ENCODE assay signal across 1 cellular context in the genomic region with DNA sequence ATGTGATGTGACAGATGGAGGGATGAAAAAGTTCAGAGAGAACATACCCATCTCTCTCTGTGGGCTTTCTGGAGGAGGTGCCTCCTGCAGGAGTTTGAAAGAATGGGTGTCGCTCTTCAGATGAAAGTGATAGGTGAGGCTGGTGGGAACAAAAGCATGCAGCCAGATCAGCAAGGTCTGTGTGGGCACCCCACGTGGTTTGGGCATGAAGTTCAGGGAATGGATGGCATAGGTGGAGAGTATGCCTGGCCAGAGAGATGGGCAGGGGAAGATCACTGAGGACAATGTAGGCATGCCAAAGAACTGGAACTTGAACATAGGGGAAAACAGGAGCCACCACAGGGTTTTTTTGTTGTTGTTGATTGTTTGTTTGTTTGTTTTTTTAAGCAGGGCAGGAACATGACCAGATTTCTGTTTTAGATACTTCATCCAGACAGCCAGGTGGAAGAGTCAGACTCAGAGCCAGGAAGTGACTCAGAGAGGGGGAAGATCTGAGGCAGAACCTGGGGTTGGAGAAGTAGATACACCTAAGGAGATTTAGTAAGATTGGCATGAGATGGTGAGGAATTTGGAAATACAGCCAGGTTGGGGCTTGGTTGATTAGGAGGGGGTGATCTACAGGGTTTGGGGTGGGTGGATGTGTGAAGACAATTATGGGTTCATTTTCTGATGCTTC.
TF ChIP-seq lines count a peak whose summit lies in the region.

No MANE protein-coding gene starts in this region.

TF ChIP-seq in GM12878, 131 proteins besides CTCF, POLR2A, EP300 and RAD21:
- no peak for TF ChIP-seq STAT3 (IDR thresholded peaks at IDR 0.05; ENCODE audit: low read depth, low read length)
- TF ChIP-seq STAT1 (conservative IDR thresholded peaks at IDR 0.05) = no peak
- TF ChIP-seq ZBED1 (IDR thresholded peaks at IDR 0.05; ENCODE audit: borderline replicate concordance) = no peak
- no peak for TF ChIP-seq NR2C1 (IDR thresholded peaks at IDR 0.05)
- no peak for TF ChIP-seq SIX5 (IDR thresholded peaks at IDR 0.05; ENCODE audit: low read depth, low read length, severe bottlenecking)
- no peak for TF ChIP-seq HDAC2 (IDR thresholded peaks at IDR 0.05)
- TF ChIP-seq MEF2B (IDR thresholded peaks at IDR 0.05; ENCODE audit: partially characterized antibody, poor library complexity, severe bottlenecking) = no peak
- TF ChIP-seq TBL1XR1 (IDR thresholded peaks at IDR 0.05; ENCODE audit: low read depth, low read length) = no peak
